ENCODE assay signal across 18 cellular contexts in genomic region chr5:112284561-112284960, GRCh38.
"Had no signal": no experiment of that assay in that cellular context is flagged by ENCODE, and none has a peak within 500 bp of the region (broad histone marks: within the 10 kb centered on the region; RNA-seq: fewer than 3 reads in every experiment).

No MANE protein-coding gene starts in this region.

- ATAC-seq: foreskin keratinocyte; mucosa of descending colon; naive thymus-derived CD8-positive, alpha-beta T cell; stimulated activated effector memory CD8-positive, alpha-beta T cell treated with anti-CD3 and anti-CD28 coated beads, Interleukin-12 subunit alpha, Interleukin-12 subunit beta, amount 100 ng/mL, for 72 hours had no signal

- DNase-seq: colonic mucosa; dermis blood vessel endothelial cell; erythroblast; foreskin keratinocyte; head of caudate nucleus; kidney; left cardiac atrium; mammary epithelial cell; mucosa of descending colon; naive thymus-derived CD8-positive, alpha-beta T cell; nucleus accumbens; ovary; right lobe of liver; stimulated activated CD4-positive, alpha-beta T cell treated with anti-CD3 and anti-CD28 coated beads, Interleukin-4, amount 100 ng/mL, for 1 hour; stimulated activated CD8-positive, alpha-beta memory T cell treated with anti-CD3 and anti-CD28 coated beads, Interleukin-4, amount 100 ng/mL, for 48 hours; tibial artery; upper lobe of left lung had no signal
